Comparison of ENCODE assay signal across 14 cellular contexts in genomic region chr10:71982269-71983178, GRCh38. TPM values are rescaled to one million over a fixed set of nuclear protein-coding genes. Genes with fewer than 3 reads are reported as not detected.
DNase-seq lines count a peak whose midpoint lies in the region; FAIRE-seq and TF ChIP-seq lines count a peak whose summit lies in the region.
"Had no signal": no experiment of that assay in that cellular context is flagged by ENCODE, and none has a peak within 500 bp of the region (broad histone marks: within the 10 kb centered on the region; RNA-seq: fewer than 3 reads in every experiment).

No MANE protein-coding gene starts in this region.

- H3K9me2 ChIP-seq in SK-N-SH: no peaks in the 10 kb centered on the region

- TF ChIP-seq CTCF in left ventricle myocardium inferior (IDR thresholded peaks at IDR 0.05; ENCODE audit: borderline replicate concordance) (no peak), bronchial epithelial cell (IDR thresholded peaks at IDR 0.05; ENCODE audit: insufficient read depth, low read length, severe bottlenecking) (peak; percentile 2), nephron progenitor cell (IDR thresholded peaks at IDR 0.05) (no peak), type B pancreatic cell (conservative IDR thresholded peaks at IDR 0.05) (no peak), SK-N-SH (IDR thresholded peaks at IDR 0.05) (no peak; the same call in 1 of the 2 replicates)

- TF ChIP-seq EP300 in SK-N-SH (IDR thresholded peaks at IDR 0.05; ENCODE audit: borderline replicate concordance in 1 of 2, low read depth in 1 of 2, low read length in 1 of 2): no peak

- CTCF ChIA-PET in SK-N-SH (lab: Yijun Ruan, JAX): interaction anchor here (0.7 to 2.7 kb wide), 5 partner anchors 11 to 1313 kb away, joined by 3 to 10 read pairs (median 4); no protein-coding TSS in a partner anchor

- H3K36me3 Mint-ChIP-seq in nephron progenitor cell (ENCODE audit: low read depth) (peaks cover 10% of the 10 kb centered on the region), type B pancreatic cell (peaks cover 10% of the 10 kb centered on the region)

- H2AFZ ChIP-seq in SK-N-SH (ENCODE audit: low read depth): no peak overlapping the region

- WGBS in SK-N-SH (ENCODE audit: low lambda C conversion rate): 92% methylated on average over 10 of the region's 10 CpGs

- H3K9ac ChIP-seq in SK-N-SH: no peak overlapping the region

- intact Hi-C loops in left ventricle myocardium inferior (cut with micrococcal nuclease): no loop called here
- intact Hi-C loops in cardiac septum (cut with DNase I): no loop called here

- no peaks in the 10 kb centered on the region for H4K20me1 ChIP-seq in SK-N-SH (ENCODE audit: insufficient read depth)

- H3K4me3 Mint-ChIP-seq in nephron progenitor cell (peak overlapping the region; percentile 45), type B pancreatic cell (no peak overlapping the region)

- no peak for TF ChIP-seq RAD21 in SK-N-SH (IDR thresholded peaks at IDR 0.05; ENCODE audit: low read length)

- H3K4me1 Mint-ChIP-seq in nephron progenitor cell (peaks cover 94% of the 10 kb centered on the region), type B pancreatic cell (ENCODE audit: unreplicated experiment) (peaks cover 67% of the 10 kb centered on the region)

- no peak overlapping the region for H3K4me2 ChIP-seq in SK-N-SH

- H3K4me3 ChIP-seq in left ventricle myocardium inferior: no peak overlapping the region
- no peak overlapping the region for H3K4me3 ChIP-seq in bronchial epithelial cell (ENCODE audit: low read depth, low read length)
- H3K4me3 ChIP-seq in SK-N-SH (ENCODE audit: low read depth in 2 of 2, low read length in 1 of 2): no peak overlapping the region
- H3K4me3 ChIP-seq: mucosa of descending colon, skin epidermis had no signal

- POLR2A ChIA-PET in SK-N-SH (lab: Yijun Ruan, JAX): interaction anchor here (0.7 kb wide), 1 partner anchor 14 kb away, joined by 3 read pairs; no protein-coding TSS in a partner anchor

- H3K9me3 ChIP-seq in left ventricle myocardium inferior (replicated peaks) (no peaks in the 10 kb centered on the region), SK-N-SH (no peaks in the 10 kb centered on the region)
- H3K9me3 ChIP-seq: mucosa of descending colon had no signal

- H3K36me3 ChIP-seq in left ventricle myocardium inferior: no peaks in the 10 kb centered on the region
- peaks cover 6% of the 10 kb centered on the region for H3K36me3 ChIP-seq in bronchial epithelial cell (ENCODE audit: control insufficient read depth, insufficient read depth, low read length)
- H3K36me3 ChIP-seq in SK-N-SH (replicated peaks in 1 of 2; ENCODE audit: control insufficient read depth in 1 of 2, insufficient read depth in 2 of 2, low read length in 1 of 2): peaks cover 0 to 5% of the 10 kb centered on the region in 2 experiments

- H3F3A ChIP-seq in SK-N-SH (replicated peaks; ENCODE audit: insufficient read depth): no peaks in the 10 kb centered on the region

- peaks cover 82% of the 10 kb centered on the region for H3K79me2 ChIP-seq in SK-N-SH (ENCODE audit: insufficient read depth)

- no peaks in the 10 kb centered on the region for H3K27me3 Mint-ChIP-seq in nephron progenitor cell (ENCODE audit: low read depth, poor library complexity)
- H3K27me3 Mint-ChIP-seq in type B pancreatic cell: no peaks in the 10 kb centered on the region

- FAIRE-seq in bronchial epithelial cell (lab: Jason Lieb, UNC): no peak
- FAIRE-seq: urothelium cell line had no signal

- H3K27ac Mint-ChIP-seq in nephron progenitor cell (peak overlapping the region; percentile 97), type B pancreatic cell (peak overlapping the region; percentile 8)

- peaks cover 4% of the 10 kb centered on the region for H3K9me3 Mint-ChIP-seq in nephron progenitor cell
- no peaks in the 10 kb centered on the region for H3K9me3 Mint-ChIP-seq in type B pancreatic cell

- H3K27ac ChIP-seq in left ventricle myocardium inferior (replicated peaks): peak overlapping the region; percentile 89
- no peak overlapping the region for H3K27ac ChIP-seq in SK-N-SH (ENCODE audit: low read depth in 2 of 2, low read length in 1 of 2)

- H3K4me1 ChIP-seq in left ventricle myocardium inferior: peaks cover 100% of the 10 kb centered on the region
- H3K4me1 ChIP-seq in SK-N-SH (ENCODE audit: control insufficient read depth in 1 of 2, insufficient read depth in 2 of 2, low read depth in 1 of 2, low read length in 1 of 2): peaks cover 19 to 51% of the 10 kb centered on the region in 2 experiments; a peak in 2 of 4 replicates

- H3K27me3 ChIP-seq in left ventricle myocardium inferior (ENCODE audit: low read depth) (no peaks in the 10 kb centered on the region), bronchial epithelial cell (ENCODE audit: control insufficient read depth, insufficient read depth, low read length) (no peaks in the 10 kb centered on the region), SK-N-SH (ENCODE audit: insufficient read depth) (no peaks in the 10 kb centered on the region)

- no peak for DNase-seq in left ventricle myocardium inferior
- DNase-seq in cardiac septum (ENCODE audit: low spot score): no peak
- DNase-seq in bronchial epithelial cell (ENCODE audit: low read depth): no peak
- DNase-seq in nephron progenitor cell: no peak
- DNase-seq in type B pancreatic cell (ENCODE audit: extremely low spot score, unreplicated experiment): no peak
- DNase-seq in SK-N-SH: no peak
- DNase-seq in NCI-H82 treated with DMSO at 0.1 percent for 48 hours (lab: John Stamatoyannopoulos, UW; ENCODE audit: unreplicated experiment): no peak
- no peak for DNase-seq in ecto neural progenitor cell (ENCODE audit: low spot score)
- DNase-seq: GOT3, mucosa of descending colon, NCI-H1105, NCI-H526 treated with DMSO at 0.1 percent for 48 hours had no signal

TF ChIP-seq in SK-N-SH, 30 proteins besides CTCF, POLR2A, EP300 and RAD21:
- TF ChIP-seq SIN3A (IDR thresholded peaks at IDR 0.05; ENCODE audit: borderline replicate concordance, low read depth, low read length): no peak
- no peak for TF ChIP-seq YY1 (IDR thresholded peaks at IDR 0.05; ENCODE audit: low read depth)
- no peak for TF ChIP-seq RXRA (IDR thresholded peaks at IDR 0.05; ENCODE audit: borderline replicate concordance, low read depth)
- TF ChIP-seq IRF3 (IDR thresholded peaks at IDR 0.05; ENCODE audit: low read depth, low read length): no peak
- TF ChIP-seq RCOR1 (IDR thresholded peaks at IDR 0.05; ENCODE audit: low read length): no peak
- no peak for TF ChIP-seq GABPA (IDR thresholded peaks at IDR 0.05; ENCODE audit: low read depth)
- TF ChIP-seq EZH2phosphoT487 (IDR thresholded peaks at IDR 0.05; ENCODE audit: borderline replicate concordance, low read depth): no peak
- no peak for TF ChIP-seq ZBTB33 (IDR thresholded peaks at IDR 0.05; ENCODE audit: borderline replicate concordance, low read depth)
- no peak for TF ChIP-seq NFIC (IDR thresholded peaks at IDR 0.05; ENCODE audit: borderline replicate concordance)
- TF ChIP-seq FOSL2 (IDR thresholded peaks at IDR 0.05; ENCODE audit: borderline replicate concordance, low read depth): no peak
- no peak for TF ChIP-seq JUND (IDR thresholded peaks at IDR 0.05)
- TF ChIP-seq TAF1 (IDR thresholded peaks at IDR 0.05; ENCODE audit: borderline replicate concordance, low read depth, low read length): no peak
- no peak for TF ChIP-seq GATA2 (CRISPR knock-in tag; IDR thresholded peaks at IDR 0.05)
- TF ChIP-seq POLR2AphosphoS5 (IDR thresholded peaks at IDR 0.05; ENCODE audit: low read depth, low read length): no peak

RNA-seq across cellular contexts. Expression of gene CHST3, which starts 18.3 kb away (rescaled TPM):
- total RNA-seq in left ventricle myocardium inferior (18.0 TPM), cardiac septum (24.4 TPM), bronchial epithelial cell (11.4 and 16.6 TPM in 2 replicates), type B pancreatic cell (ENCODE audit: low replicate concordance) (11.8 and 21.7 TPM in 2 replicates)
- polyA plus RNA-seq in SK-N-SH (2012; rRNA removed): 6.0 and 6.1 TPM in 2 replicates
- polyA plus RNA-seq in SK-N-SH (2012; cell fraction: cytosol; rRNA removed): 4.1 and 5.6 TPM in 2 replicates
- 5.7 and 6.8 TPM in 2 replicates for polyA plus RNA-seq in SK-N-SH (2012; cell fraction: nucleus; rRNA removed)
